Comparison of ENCODE assay signal across 19 cellular contexts in genomic region chr4:73053076-73053475, GRCh38.
"Had no signal": no experiment of that assay in that cellular context is flagged by ENCODE, and none has a peak within 500 bp of the region (broad histone marks: within the 10 kb centered on the region; RNA-seq: fewer than 3 reads in every experiment).

No MANE protein-coding gene starts in this region.

- DNase-seq: activated gamma-delta T cell treated with Interleukin-2 at 50 U/mL for 16 hours; activated T-cell treated with anti-CD3 and anti-CD28 coated beads, Interleukin-2, amount 50 U/mL, for 1 hour; caudate nucleus; effector memory CD4-positive, alpha-beta T cell; foreskin fibroblast; left ventricle myocardium superior; mammary epithelial cell; naive thymus-derived CD8-positive, alpha-beta T cell; retina; sigmoid colon; stimulated activated CD4-positive, alpha-beta T cell treated with anti-CD3 and anti-CD28 coated beads, Interleukin-15, amount 100 ng/mL, for 24 hours; stomach; T-helper 9 cell had no signal

- H3K4me3 ChIP-seq: adrenal gland, sigmoid colon, smooth muscle cell, stomach, suprapubic skin, tibial nerve had no signal

- H3K4me1 ChIP-seq: adrenal gland, sigmoid colon, stomach, suprapubic skin had no signal

- ATAC-seq: activated naive CD4-positive, alpha-beta T cell treated with anti-CD3 and anti-CD28 coated beads, Interleukin-2, amount 50 U/mL, for 72 hours; left ventricle myocardium superior; naive thymus-derived CD8-positive, alpha-beta T cell; stimulated activated memory B cell treated with anti-CD40 and anti-IgM and Interleukin-4, amounts not matched to agents 10 μg/mL and 1 μg/mL and 100 μg/mL, for 72 hours had no signal

- H3K27me3 ChIP-seq: adrenal gland, sigmoid colon, stomach, suprapubic skin, tibial nerve had no signal

- H3K27ac ChIP-seq: adrenal gland, sigmoid colon, stomach, suprapubic skin, tibial nerve had no signal

- H3K4me2 ChIP-seq: smooth muscle cell had no signal

- H3K9me3 ChIP-seq: adrenal gland, sigmoid colon, stomach, suprapubic skin, tibial nerve had no signal
